In genomic region chr13:80036845-80037504, GRCh38 we compare ENCODE assay signal across 11 cellular contexts.
DNase-seq lines count a peak whose midpoint lies in the region; ATAC-seq lines count a peak whose summit lies in the region.
"Had no signal": no experiment of that assay in that cellular context is flagged by ENCODE, and none has a peak within 500 bp of the region (broad histone marks: within the 10 kb centered on the region; RNA-seq: fewer than 3 reads in every experiment).

No MANE protein-coding gene starts in this region.

- H3K9me3 ChIP-seq in naive thymus-derived CD4-positive, alpha-beta T cell (ENCODE audit: control insufficient read depth in 2 of 3, low read length in 3 of 3), result no peaks in the 10 kb centered on the region

- in situ Hi-C loops in SK-MEL-5 (cut with HindIII; ENCODE audit: low pct_unique_long_range_greater_than_20kb, low sequenced_read_pairs), result no loop called here

- CTCF ChIA-PET in naive thymus-derived CD4-positive, alpha-beta T cell (lab: Charles Lee), result no interaction called here
- CTCF ChIA-PET in activated CD8-positive, alpha-beta T cell treated with anti-CD3 and anti-CD28 coated beads, Interleukin-2, amount 10 ng/mL, durations not matched to agents 7 days and 5 days (lab: Charles Lee), result no interaction called here

- DNase-seq in SK-MEL-5 (ENCODE audit: low read depth, low spot score) (peak; percentile 16), SK-N-DZ (ENCODE audit: low spot score) (no peak), immature natural killer cell (no peak), cardiac septum (ENCODE audit: low spot score) (no peak)
- no peak for DNase-seq in naive thymus-derived CD4-positive, alpha-beta T cell
- DNase-seq in activated CD8-positive, alpha-beta T cell treated with anti-CD3 and anti-CD28 coated beads, Interleukin-2, amount 10 ng/mL, durations not matched to agents 7 days and 5 days, result no peak
- DNase-seq: NCI-H69; stimulated activated naive CD8-positive, alpha-beta T cell treated with anti-CD3 and anti-CD28 coated beads, Interleukin-15, amount 100 ng/mL, for 72 hours had no signal

- no peak overlapping the region for H3K4me3 Mint-ChIP-seq in naive thymus-derived CD4-positive, alpha-beta T cell
- H3K4me3 Mint-ChIP-seq in activated CD8-positive, alpha-beta T cell treated with anti-CD3 and anti-CD28 coated beads, Interleukin-2, amount 10 ng/mL, durations not matched to agents 7 days and 5 days, result no peak overlapping the region
- no peak overlapping the region for H3K4me3 Mint-ChIP-seq in immature natural killer cell
- H3K4me3 Mint-ChIP-seq: central memory CD8-positive, alpha-beta T cell; stimulated activated naive CD8-positive, alpha-beta T cell treated with anti-CD3 and anti-CD28 coated beads, Interleukin-15, amount 100 ng/mL, for 72 hours had no signal

- no peak overlapping the region for H3K27ac Mint-ChIP-seq in naive thymus-derived CD4-positive, alpha-beta T cell
- H3K27ac Mint-ChIP-seq in activated CD8-positive, alpha-beta T cell treated with anti-CD3 and anti-CD28 coated beads, Interleukin-2, amount 10 ng/mL, durations not matched to agents 7 days and 5 days, result no peak overlapping the region
- H3K27ac Mint-ChIP-seq in immature natural killer cell, result no peak overlapping the region

- peaks cover 0 to 5% (median 0%) of the 10 kb centered on the region in 5 donors for H3K27me3 Mint-ChIP-seq in naive thymus-derived CD4-positive, alpha-beta T cell
- H3K27me3 Mint-ChIP-seq in activated CD8-positive, alpha-beta T cell treated with anti-CD3 and anti-CD28 coated beads, Interleukin-2, amount 10 ng/mL, durations not matched to agents 7 days and 5 days (ENCODE audit: low read depth), result no peaks in the 10 kb centered on the region
- H3K27me3 Mint-ChIP-seq in immature natural killer cell (ENCODE audit: low read depth in 3 of 3), result peaks cover 0 to 8% (median 2%) of the 10 kb centered on the region in 3 donors
- H3K27me3 Mint-ChIP-seq: central memory CD8-positive, alpha-beta T cell; stimulated activated naive CD8-positive, alpha-beta T cell treated with anti-CD3 and anti-CD28 coated beads, Interleukin-15, amount 100 ng/mL, for 72 hours had no signal

- H3K4me1 Mint-ChIP-seq in naive thymus-derived CD4-positive, alpha-beta T cell, result peaks cover 0 to 6% (median 0%) of the 10 kb centered on the region in 7 donors
- H3K4me1 Mint-ChIP-seq in activated CD8-positive, alpha-beta T cell treated with anti-CD3 and anti-CD28 coated beads, Interleukin-2, amount 10 ng/mL, durations not matched to agents 7 days and 5 days (ENCODE audit: low read depth), result no peaks in the 10 kb centered on the region
- H3K4me1 Mint-ChIP-seq in immature natural killer cell, result no peaks in the 10 kb centered on the region
- H3K4me1 Mint-ChIP-seq: central memory CD8-positive, alpha-beta T cell; stimulated activated naive CD8-positive, alpha-beta T cell treated with anti-CD3 and anti-CD28 coated beads, Interleukin-15, amount 100 ng/mL, for 72 hours had no signal

- H3K36me3 Mint-ChIP-seq in naive thymus-derived CD4-positive, alpha-beta T cell, result no peaks in the 10 kb centered on the region
- H3K36me3 Mint-ChIP-seq in activated CD8-positive, alpha-beta T cell treated with anti-CD3 and anti-CD28 coated beads, Interleukin-2, amount 10 ng/mL, durations not matched to agents 7 days and 5 days (ENCODE audit: low read depth), result no peaks in the 10 kb centered on the region
- H3K36me3 Mint-ChIP-seq in immature natural killer cell, result no peaks in the 10 kb centered on the region

- no peaks in the 10 kb centered on the region for H3K36me3 ChIP-seq in naive thymus-derived CD4-positive, alpha-beta T cell (ENCODE audit: control insufficient read depth in 2 of 3, insufficient read depth in 3 of 3, low read length in 3 of 3)

- POLR2A ChIA-PET in naive thymus-derived CD4-positive, alpha-beta T cell (lab: Charles Lee), result no interaction called here
- POLR2A ChIA-PET in activated CD8-positive, alpha-beta T cell treated with anti-CD3 and anti-CD28 coated beads, Interleukin-2, amount 10 ng/mL, durations not matched to agents 7 days and 5 days (lab: Charles Lee), result no interaction called here

- H3K4me3 ChIP-seq in naive thymus-derived CD4-positive, alpha-beta T cell (ENCODE audit: low read length), result no peak overlapping the region

- intact Hi-C loops in naive thymus-derived CD4-positive, alpha-beta T cell (cut with micrococcal nuclease), result no loop called here
- intact Hi-C loops in cardiac septum (cut with DNase I), result no loop called here

- H3K27ac ChIP-seq in naive thymus-derived CD4-positive, alpha-beta T cell (ENCODE audit: low read depth, low read length), result no peak overlapping the region

- ATAC-seq in GM19023 (IDR thresholded peaks at IDR 0.05; ENCODE audit: unreplicated experiment) (peak; percentile 42), HG03066 (IDR thresholded peaks at IDR 0.05; ENCODE audit: low read depth, unreplicated experiment) (peak; percentile 51)
- ATAC-seq in naive thymus-derived CD4-positive, alpha-beta T cell, result peak; percentile 78
- no peak for ATAC-seq in activated CD8-positive, alpha-beta T cell treated with anti-CD3 and anti-CD28 coated beads, Interleukin-2, amount 10 ng/mL, durations not matched to agents 7 days and 5 days
- ATAC-seq: stimulated activated naive CD8-positive, alpha-beta T cell treated with anti-CD3 and anti-CD28 coated beads, Interleukin-15, amount 100 ng/mL, for 72 hours had no signal

- H3K4me1 ChIP-seq in naive thymus-derived CD4-positive, alpha-beta T cell (ENCODE audit: control insufficient read depth in 2 of 2, insufficient read depth in 2 of 2, low read length in 2 of 2), result no peaks in the 10 kb centered on the region

- peaks cover 0 to 5% (median 0%) of the 10 kb centered on the region in 11 donors for H3K9me3 Mint-ChIP-seq in naive thymus-derived CD4-positive, alpha-beta T cell
- H3K9me3 Mint-ChIP-seq in activated CD8-positive, alpha-beta T cell treated with anti-CD3 and anti-CD28 coated beads, Interleukin-2, amount 10 ng/mL, durations not matched to agents 7 days and 5 days (ENCODE audit: insufficient read depth), result no peaks in the 10 kb centered on the region
- peaks cover 0 to 2% (median 0%) of the 10 kb centered on the region in 6 donors for H3K9me3 Mint-ChIP-seq in immature natural killer cell
- H3K9me3 Mint-ChIP-seq: stimulated activated naive CD8-positive, alpha-beta T cell treated with anti-CD3 and anti-CD28 coated beads, Interleukin-15, amount 100 ng/mL, for 72 hours had no signal

- H3K27me3 ChIP-seq in naive thymus-derived CD4-positive, alpha-beta T cell (ENCODE audit: control insufficient read depth in 2 of 2, insufficient read depth in 2 of 2, low read length in 2 of 2), result no peaks in the 10 kb centered on the region
